ENCODE assay signal across 13 cellular contexts in genomic region chr11:102580185-102580951, GRCh38. TPM values are rescaled to one million over a fixed set of nuclear protein-coding genes. Genes with fewer than 3 reads are reported as not detected.
A peak's percentile ranks its signal among the peaks of the same experiment; 100 is the strongest.
DNase-seq lines count a peak whose midpoint lies in the region; ATAC-seq and TF ChIP-seq lines count a peak whose summit lies in the region.
"Had no signal": no experiment of that assay in that cellular context is flagged by ENCODE, and none has a peak within 500 bp of the region (broad histone marks: within the 10 kb centered on the region; RNA-seq: fewer than 3 reads in every experiment).

No MANE protein-coding gene starts in this region.

- CTCF ChIA-PET in naive thymus-derived CD4-positive, alpha-beta T cell (lab: Charles Lee): no interaction called here

- TF ChIP-seq CTCF in MM.1S (IDR thresholded peaks at IDR 0.05; ENCODE audit: low read length): no peak

- peaks cover 39% of the 10 kb centered on the region for H3K4me1 Mint-ChIP-seq in activated naive CD8-positive, alpha-beta T cell treated with anti-CD3 and anti-CD28 coated beads, Interleukin-2, amount 50 U/mL, for 24 hours
- H3K4me1 Mint-ChIP-seq in naive thymus-derived CD4-positive, alpha-beta T cell: peaks cover 11 to 35% (median 27%) of the 10 kb centered on the region in 7 donors

- H3K27ac Mint-ChIP-seq in activated naive CD8-positive, alpha-beta T cell treated with anti-CD3 and anti-CD28 coated beads, Interleukin-2, amount 50 U/mL, for 24 hours: peak overlapping the region; percentile 37
- peak overlapping the region in 1 of 9 donors; percentile 51 for H3K27ac Mint-ChIP-seq in naive thymus-derived CD4-positive, alpha-beta T cell
- H3K27ac Mint-ChIP-seq: T-helper 17 cell had no signal

- no peak overlapping the region for H3K4me3 ChIP-seq in naive thymus-derived CD4-positive, alpha-beta T cell (ENCODE audit: low read length)
- no peak overlapping the region for H3K4me3 ChIP-seq in MM.1S (ENCODE audit: low read length)

- H3K4me3 Mint-ChIP-seq in activated naive CD8-positive, alpha-beta T cell treated with anti-CD3 and anti-CD28 coated beads, Interleukin-2, amount 50 U/mL, for 24 hours: no peak overlapping the region
- no peak overlapping the region for H3K4me3 Mint-ChIP-seq in naive thymus-derived CD4-positive, alpha-beta T cell
- H3K4me3 Mint-ChIP-seq: T-helper 17 cell had no signal

- intact Hi-C loops in naive thymus-derived CD4-positive, alpha-beta T cell (cut with micrococcal nuclease): no loop called here

- H3K36me3 Mint-ChIP-seq in activated naive CD8-positive, alpha-beta T cell treated with anti-CD3 and anti-CD28 coated beads, Interleukin-2, amount 50 U/mL, for 24 hours (ENCODE audit: low read depth): no peaks in the 10 kb centered on the region
- peaks cover 0 to 16% (median 2%) of the 10 kb centered on the region in 5 donors for H3K36me3 Mint-ChIP-seq in naive thymus-derived CD4-positive, alpha-beta T cell

- H3K9me2 ChIP-seq in MM.1S (replicated peaks; ENCODE audit: insufficient read depth, low read length): no peaks in the 10 kb centered on the region

- DNase-seq in Daoy (ENCODE audit: low read depth): peak; percentile 10
- DNase-seq in activated naive CD8-positive, alpha-beta T cell treated with anti-CD3 and anti-CD28 coated beads, Interleukin-2, amount 50 U/mL, for 24 hours: no peak
- no peak for DNase-seq in naive thymus-derived CD4-positive, alpha-beta T cell
- no peak for DNase-seq in 8988T
- DNase-seq in MM.1S: no peak
- DNase-seq in NCI-H1436 (lab: John Stamatoyannopoulos, UW): no peak
- DNase-seq: activated effector memory CD4-positive, alpha-beta T cell treated with anti-CD3 and anti-CD28 coated beads, Interleukin-2, amount 50 U/mL, for 16 hours; NCI-H774; stimulated activated CD8-positive, alpha-beta memory T cell treated with anti-CD3 and anti-CD28 coated beads, Interleukin-4, amount 100 ng/mL, for 48 hours; T-helper 17 cell had no signal

- ATAC-seq in GM19035 (IDR thresholded peaks at IDR 0.05; ENCODE audit: unreplicated experiment): peak; percentile 53
- peak; percentile 38 for ATAC-seq in HG02973 (IDR thresholded peaks at IDR 0.05; ENCODE audit: unreplicated experiment)
- peak; percentile 83 for ATAC-seq in activated naive CD8-positive, alpha-beta T cell treated with anti-CD3 and anti-CD28 coated beads, Interleukin-2, amount 50 U/mL, for 24 hours
- ATAC-seq in naive thymus-derived CD4-positive, alpha-beta T cell: no peak
- ATAC-seq: T-helper 17 cell had no signal

- H3K4me1 ChIP-seq in naive thymus-derived CD4-positive, alpha-beta T cell (ENCODE audit: control insufficient read depth in 2 of 2, insufficient read depth in 2 of 2, low read length in 2 of 2): peaks cover 16 to 19% of the 10 kb centered on the region in 2 donors
- no peaks in the 10 kb centered on the region for H3K4me1 ChIP-seq in MM.1S (ENCODE audit: low read length)

- H4K20me1 ChIP-seq in MM.1S (ENCODE audit: insufficient read depth, low read length): no peaks in the 10 kb centered on the region

- no peaks in the 10 kb centered on the region for H3F3A ChIP-seq in MM.1S (ENCODE audit: insufficient read depth, low read length)

- H3K4me2 ChIP-seq in MM.1S (ENCODE audit: low read depth, low read length): no peak overlapping the region

- H3K9ac ChIP-seq in MM.1S (ENCODE audit: low read length): no peak overlapping the region

- POLR2A ChIA-PET in naive thymus-derived CD4-positive, alpha-beta T cell (lab: Charles Lee): no interaction called here

- no peaks in the 10 kb centered on the region for H3K36me3 ChIP-seq in naive thymus-derived CD4-positive, alpha-beta T cell (ENCODE audit: control insufficient read depth in 2 of 3, insufficient read depth in 3 of 3, low read length in 3 of 3)
- no peaks in the 10 kb centered on the region for H3K36me3 ChIP-seq in MM.1S (replicated peaks; ENCODE audit: insufficient read depth, low read length)

- no peaks in the 10 kb centered on the region for H3K27me3 ChIP-seq in naive thymus-derived CD4-positive, alpha-beta T cell (ENCODE audit: control insufficient read depth in 2 of 2, insufficient read depth in 2 of 2, low read length in 2 of 2)
- no peaks in the 10 kb centered on the region for H3K27me3 ChIP-seq in MM.1S (replicated peaks; ENCODE audit: insufficient read depth, low read length)

- no peaks in the 10 kb centered on the region for H3K9me3 ChIP-seq in naive thymus-derived CD4-positive, alpha-beta T cell (ENCODE audit: control insufficient read depth in 2 of 3, low read length in 3 of 3)
- H3K9me3 ChIP-seq in MM.1S (replicated peaks; ENCODE audit: insufficient read depth, low read length): no peaks in the 10 kb centered on the region

- H3K79me2 ChIP-seq in MM.1S (ENCODE audit: low read length): no peaks in the 10 kb centered on the region

- H3K27ac ChIP-seq in naive thymus-derived CD4-positive, alpha-beta T cell (ENCODE audit: low read depth, low read length): no peak overlapping the region
- no peak overlapping the region for H3K27ac ChIP-seq in MM.1S (ENCODE audit: low read length)

- no peaks in the 10 kb centered on the region for H3K27me3 Mint-ChIP-seq in activated naive CD8-positive, alpha-beta T cell treated with anti-CD3 and anti-CD28 coated beads, Interleukin-2, amount 50 U/mL, for 24 hours
- H3K27me3 Mint-ChIP-seq in naive thymus-derived CD4-positive, alpha-beta T cell: no peaks in the 10 kb centered on the region
- H3K27me3 Mint-ChIP-seq: T-helper 17 cell had no signal

- no peak overlapping the region for H2AFZ ChIP-seq in MM.1S (ENCODE audit: low read length)

- peaks cover 12% of the 10 kb centered on the region for H3K9me3 Mint-ChIP-seq in activated naive CD8-positive, alpha-beta T cell treated with anti-CD3 and anti-CD28 coated beads, Interleukin-2, amount 50 U/mL, for 24 hours
- H3K9me3 Mint-ChIP-seq in naive thymus-derived CD4-positive, alpha-beta T cell: peaks cover 0 to 11% (median 0%) of the 10 kb centered on the region in 11 donors

RNA-seq across cellular contexts. Expression of gene MMP20, which starts 44.8 kb away (rescaled TPM):
- not detected in 2 replicates for total RNA-seq in Daoy (2014; rRNA removed; shearing (Covaris generic))
- total RNA-seq in naive thymus-derived CD4-positive, alpha-beta T cell: not detected
- not detected for polyA plus RNA-seq in naive thymus-derived CD4-positive, alpha-beta T cell
- total RNA-seq: skeletal muscle tissue, T-helper 17 cell had no signal

RNA-seq across cellular contexts. Expression of gene MMP7, which starts 49.8 kb away (rescaled TPM):
- total RNA-seq in Daoy (2014; rRNA removed; shearing (Covaris generic)): 4.7 and 5.9 TPM in 2 replicates
- not detected for total RNA-seq in naive thymus-derived CD4-positive, alpha-beta T cell
- polyA plus RNA-seq in naive thymus-derived CD4-positive, alpha-beta T cell: not detected
- total RNA-seq: skeletal muscle tissue, T-helper 17 cell had no signal
